Comparison of ENCODE assay signal across 1 cellular context in genomic region chr17:74865504-74866197, GRCh38.
TF ChIP-seq lines count a peak whose summit lies in the region.

No MANE protein-coding gene starts in this region.

TF ChIP-seq in GM12878, 131 proteins besides CTCF, POLR2A, EP300 and RAD21:
- TF ChIP-seq RCOR1 (conservative IDR thresholded peaks at IDR 0.05; ENCODE audit: low read depth, low read length) = no peak
- no peak for TF ChIP-seq USF1 (IDR thresholded peaks at IDR 0.05; ENCODE audit: borderline replicate concordance, extremely low read length, insufficient read depth, low read depth, low read length)
- no peak for TF ChIP-seq ESRRA (IDR thresholded peaks at IDR 0.05; ENCODE audit: low read length)
- no peak for TF ChIP-seq JUND (IDR thresholded peaks at IDR 0.05; ENCODE audit: low read depth, low read length)
- no peak for TF ChIP-seq ELK1 (IDR thresholded peaks at IDR 0.05; ENCODE audit: low read depth, low read length)
- TF ChIP-seq RUNX3 (IDR thresholded peaks at IDR 0.05; ENCODE audit: low read length) = no peak
- TF ChIP-seq HDAC6 (IDR thresholded peaks at IDR 0.05; ENCODE audit: unreplicated experiment) = no peak
- no peak for TF ChIP-seq BACH1 (IDR thresholded peaks at IDR 0.05; ENCODE audit: borderline replicate concordance)
- TF ChIP-seq ATF2 (IDR thresholded peaks at IDR 0.05; ENCODE audit: low read length) = no peak
- no peak for TF ChIP-seq POU2F2 (IDR thresholded peaks at IDR 0.05; ENCODE audit: borderline replicate concordance, low read depth, low read length)
- no peak for TF ChIP-seq SIX5 (IDR thresholded peaks at IDR 0.05; ENCODE audit: low read depth, low read length, severe bottlenecking)
- TF ChIP-seq BRCA1 (IDR thresholded peaks at IDR 0.05; ENCODE audit: low read depth, low read length) = no peak
